ENCODE assay signal across 2 cellular contexts in the genomic region with DNA sequence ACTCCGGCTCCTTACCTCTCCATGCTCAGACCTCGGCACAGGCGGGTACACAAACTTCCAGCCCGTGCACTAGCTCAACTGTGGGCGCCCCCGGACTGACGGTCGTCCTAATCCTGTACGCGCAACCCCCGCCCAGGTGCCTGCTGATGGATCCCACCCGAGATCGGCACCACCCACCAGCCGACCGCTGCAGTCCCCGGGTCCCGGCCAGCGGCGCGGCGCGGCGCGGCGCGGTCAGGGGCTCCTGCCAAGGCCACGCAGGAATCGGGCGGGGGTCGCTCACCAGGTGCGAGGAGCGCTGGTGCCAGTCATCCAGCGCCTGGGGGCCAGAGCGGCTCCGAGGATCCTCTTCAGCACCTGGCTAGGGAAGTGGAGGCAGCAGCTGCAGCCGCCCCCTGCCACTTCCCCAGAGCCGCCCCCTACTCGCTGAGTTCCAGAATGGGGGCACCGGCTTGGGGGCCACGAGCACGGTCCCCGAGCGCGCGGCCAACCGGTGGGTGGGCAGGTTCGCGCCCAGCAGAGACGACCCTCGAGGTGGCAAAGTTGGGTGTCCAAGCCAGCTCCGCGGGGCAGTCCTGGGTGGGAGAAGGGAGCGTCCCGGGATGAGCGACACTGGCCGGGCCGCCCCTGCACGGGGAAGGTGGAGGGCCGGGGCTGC.
TF ChIP-seq lines count a peak whose summit lies in the region.

No MANE protein-coding gene starts in this region.

TF ChIP-seq in K562, 482 proteins besides CTCF, POLR2A, EP300 and RAD21 (continued from another document):
- TF ChIP-seq MYC (IDR thresholded peaks at IDR 0.05; ENCODE audit: low read depth, low read length): no peak
- TF ChIP-seq MYC (CRISPR knock-in tag; IDR thresholded peaks at IDR 0.05; ENCODE audit: borderline replicate concordance, low read depth): no peak
- TF ChIP-seq ZKSCAN3 (CRISPR knock-in tag; IDR thresholded peaks at IDR 0.05): no peak
- no peak for TF ChIP-seq HMG20B (CRISPR knock-in tag; IDR thresholded peaks at IDR 0.05)
- no peak for TF ChIP-seq IFI16 (CRISPR knock-in tag; IDR thresholded peaks at IDR 0.05)
- no peak for TF ChIP-seq SMAD1 (IDR thresholded peaks at IDR 0.05; ENCODE audit: low read depth, low read length, partially characterized antibody)
- TF ChIP-seq, protein P1, sequence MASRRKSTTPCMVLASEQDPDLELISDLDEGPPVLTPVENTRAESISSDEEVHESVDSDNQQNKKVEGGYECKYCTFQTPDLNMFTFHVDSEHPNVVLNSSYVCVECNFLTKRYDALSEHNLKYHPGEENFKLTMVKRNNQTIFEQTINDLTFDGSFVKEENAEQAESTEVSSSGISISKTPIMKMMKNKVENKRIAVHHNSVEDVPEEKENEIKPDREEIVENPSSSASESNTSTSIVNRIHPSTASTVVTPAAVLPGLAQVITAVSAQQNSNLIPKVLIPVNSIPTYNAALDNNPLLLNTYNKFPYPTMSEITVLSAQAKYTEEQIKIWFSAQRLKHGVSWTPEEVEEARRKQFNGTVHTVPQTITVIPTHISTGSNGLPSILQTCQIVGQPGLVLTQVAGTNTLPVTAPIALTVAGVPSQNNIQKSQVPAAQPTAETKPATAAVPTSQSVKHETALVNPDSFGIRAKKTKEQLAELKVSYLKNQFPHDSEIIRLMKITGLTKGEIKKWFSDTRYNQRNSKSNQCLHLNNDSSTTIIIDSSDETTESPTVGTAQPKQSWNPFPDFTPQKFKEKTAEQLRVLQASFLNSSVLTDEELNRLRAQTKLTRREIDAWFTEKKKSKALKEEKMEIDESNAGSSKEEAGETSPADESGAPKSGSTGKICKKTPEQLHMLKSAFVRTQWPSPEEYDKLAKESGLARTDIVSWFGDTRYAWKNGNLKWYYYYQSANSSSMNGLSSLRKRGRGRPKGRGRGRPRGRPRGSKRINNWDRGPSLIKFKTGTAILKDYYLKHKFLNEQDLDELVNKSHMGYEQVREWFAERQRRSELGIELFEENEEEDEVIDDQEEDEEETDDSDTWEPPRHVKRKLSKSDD (conservative IDR thresholded peaks at IDR 0.05; ENCODE audit: low read length): no peak
- TF ChIP-seq, protein P2, sequence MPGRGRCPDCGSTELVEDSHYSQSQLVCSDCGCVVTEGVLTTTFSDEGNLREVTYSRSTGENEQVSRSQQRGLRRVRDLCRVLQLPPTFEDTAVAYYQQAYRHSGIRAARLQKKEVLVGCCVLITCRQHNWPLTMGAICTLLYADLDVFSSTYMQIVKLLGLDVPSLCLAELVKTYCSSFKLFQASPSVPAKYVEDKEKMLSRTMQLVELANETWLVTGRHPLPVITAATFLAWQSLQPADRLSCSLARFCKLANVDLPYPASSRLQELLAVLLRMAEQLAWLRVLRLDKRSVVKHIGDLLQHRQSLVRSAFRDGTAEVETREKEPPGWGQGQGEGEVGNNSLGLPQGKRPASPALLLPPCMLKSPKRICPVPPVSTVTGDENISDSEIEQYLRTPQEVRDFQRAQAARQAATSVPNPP (IDR thresholded peaks at IDR 0.05; ENCODE audit: borderline replicate concordance, insufficient read depth, insufficient read length): no peak
- TF ChIP-seq MAFK (IDR thresholded peaks at IDR 0.05; ENCODE audit: low read length): no peak

TF ChIP-seq in HEK293T, 16 proteins besides CTCF, POLR2A, EP300 and RAD21 (continued from another document):
- TF ChIP-seq SUZ12 (IDR thresholded peaks at IDR 0.05) (no peak), FOXK2 (IDR thresholded peaks at IDR 0.05) (no peak)
